Comparison of ENCODE assay signal across 8 cellular contexts in genomic region chr18:80033181-80034067, GRCh38. TPM values are rescaled to one million over a fixed set of nuclear protein-coding genes. Genes with fewer than 3 reads are reported as not detected.
A peak's percentile ranks its signal among the peaks of the same experiment; 100 is the strongest.
DNase-seq lines count a peak whose midpoint lies in the region; ATAC-seq and TF ChIP-seq lines count a peak whose summit lies in the region.

No MANE protein-coding gene starts in this region.

- H3K9me3 Mint-ChIP-seq in MCF 10A (ENCODE audit: unreplicated experiment) = no peaks in the 10 kb centered on the region

- DNase-seq in stimulated activated CD8-positive, alpha-beta memory T cell treated with anti-CD3 and anti-CD28 coated beads, Interleukin-12 subunit alpha, Interleukin-12 subunit beta, amount 100 ng/mL, for 1 hour (ENCODE audit: low read depth) = peak; percentile 58
- DNase-seq in stimulated activated CD8-positive, alpha-beta memory T cell treated with anti-CD3 and anti-CD28 coated beads, Interleukin-4, amount 100 ng/mL, for 48 hours = no peak
- DNase-seq in SW480 (ENCODE audit: low spot score) (peak; percentile 1), MCF 10A (ENCODE audit: unreplicated experiment) (peak; percentile 4), GM13977 (ENCODE audit: low spot score) (no peak)
- peak in 2 of 3 donors; percentile 31 to 52 for DNase-seq in stimulated activated CD4-positive, alpha-beta T cell treated with anti-CD3 and anti-CD28 coated beads, TNF-alpha, amount 100 ng/mL, for 1 hour (ENCODE audit: low read depth in 3 of 3, low spot score in 1 of 3)

- POLR2A ChIA-PET in MCF 10A (lab: Yijun Ruan, JAX) = interaction anchor here (0.6 to 5.3 kb wide), 17 partner anchors 23 to 355 kb away, joined by 3 to 113 read pairs (median 4); partner anchors contain the start of genes ADNP2, HSBP1L1, SLC66A2 and TXNL4A

- peaks cover 23% of the 10 kb centered on the region for H3K4me1 Mint-ChIP-seq in MCF 10A (ENCODE audit: insufficient read depth, unreplicated experiment)

- peak; percentile 50 for ATAC-seq in HG03280 (IDR thresholded peaks at IDR 0.05; ENCODE audit: unreplicated experiment)

- peak overlapping the region; percentile 92 for H3K4me3 Mint-ChIP-seq in MCF 10A (ENCODE audit: unreplicated experiment)

- no peaks in the 10 kb centered on the region for H3K27me3 Mint-ChIP-seq in MCF 10A (ENCODE audit: insufficient read depth, unreplicated experiment)

- intact Hi-C loops in MCF 10A (cut with micrococcal nuclease) = loop anchor here (1.0 to 5.0 kb wide), 3 partner anchors 23 to 79 kb away; partner anchors contain the start of gene TXNL4A

- CTCF ChIA-PET in MCF 10A (lab: Yijun Ruan, JAX) = interaction anchor here (0.6 to 1.9 kb wide), 6 partner anchors 23 to 105 kb away, joined by 3 to 9 read pairs (median 4); no protein-coding TSS in a partner anchor

- peaks cover 6% of the 10 kb centered on the region for H3K36me3 Mint-ChIP-seq in MCF 10A (ENCODE audit: insufficient read depth, unreplicated experiment)

- no TSS peak for BruUV-seq in MCF 10A (replicated peaks; lab: Mats Ljungman, UMichigan)

- no peaks in the 10 kb centered on the region for H3K27me3 ChIP-seq in layer of hippocampus (ENCODE audit: control insufficient read depth, insufficient read depth, low read length)

- TF ChIP-seq CTCF in MCF 10A (IDR thresholded peaks at IDR 0.05; ENCODE audit: unreplicated experiment) (no peak), GM13977 (IDR thresholded peaks at IDR 0.05; ENCODE audit: extremely low read depth, insufficient read depth, missing control alignments) (no peak)

- H3K27ac Mint-ChIP-seq in MCF 10A (ENCODE audit: low read depth, unreplicated experiment) = peak overlapping the region; percentile 100

- H3K27ac ChIP-seq in layer of hippocampus (ENCODE audit: low read depth, low read length) = peak overlapping the region; percentile 90

- in situ Hi-C loops in GM13977 (cut with MboI; ENCODE audit: low pct_unique_long_range_greater_than_20kb, low sequenced_read_pairs, unreplicated experiment) = no loop called here

RNA-seq across cellular contexts. Expression of gene RBFA, which starts 0.8 kb away (rescaled TPM):
- 38.2 and 47.4 TPM in 2 replicates for total RNA-seq in MCF 10A (2022)

RNA-seq across cellular contexts. Expression of gene TXNL4A, which starts 45.1 kb away (rescaled TPM):
- total RNA-seq in MCF 10A (2022) = 207 and 245 TPM in 2 replicates

Comparison
In these comparisons a context has a peak if more than half of its experiments do, and no peak if none do; other contexts are left out.
1. DNase-seq: peak in stimulated activated CD8-positive, alpha-beta memory T cell treated with anti-CD3 and anti-CD28 coated beads, Interleukin-12 subunit alpha, Interleukin-12 subunit beta, amount 100 ng/mL, for 1 hour (single experiment), SW480 (single experiment), MCF 10A (single experiment) and stimulated activated CD4-positive, alpha-beta T cell treated with anti-CD3 and anti-CD28 coated beads, TNF-alpha, amount 100 ng/mL, for 1 hour (2 of 3); none in stimulated activated CD8-positive, alpha-beta memory T cell treated with anti-CD3 and anti-CD28 coated beads, Interleukin-4, amount 100 ng/mL, for 48 hours (single experiment) and GM13977 (single experiment).